Comparison of ENCODE assay signal across 8 cellular contexts in the genomic region with DNA sequence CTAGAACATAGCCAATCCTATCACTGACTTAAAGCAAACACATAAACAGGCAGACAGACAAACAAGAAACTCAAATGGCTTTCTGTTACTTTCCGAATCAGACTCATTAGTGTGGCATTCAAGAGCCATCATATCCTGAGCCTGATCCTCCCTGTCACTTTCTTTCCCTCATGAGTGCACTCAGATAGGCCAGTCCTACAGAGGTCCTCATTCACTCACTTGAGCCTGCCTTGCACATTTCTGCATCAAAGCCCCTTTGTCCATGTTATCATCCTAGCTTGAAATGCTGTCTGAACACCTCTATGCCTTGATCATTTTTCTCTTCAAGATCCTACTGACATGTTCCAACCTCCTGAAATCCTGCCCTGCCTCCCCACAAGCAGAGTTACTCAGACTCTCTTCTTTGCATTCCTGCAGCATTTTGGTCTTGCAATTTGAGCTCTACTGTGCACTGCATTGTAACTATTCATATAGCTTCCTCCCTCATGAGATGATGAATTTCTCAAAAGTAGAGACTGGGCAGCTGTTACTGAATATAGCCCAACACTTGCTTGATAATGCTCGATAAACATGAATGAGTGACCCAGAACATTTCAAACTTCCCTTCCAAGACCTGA.
A peak's percentile ranks its signal among the peaks of the same experiment; 100 is the strongest.
DNase-seq lines count a peak whose midpoint lies in the region; TF ChIP-seq lines count a peak whose summit lies in the region.

No MANE protein-coding gene starts in this region.

- TF ChIP-seq CTCF in GM20000 (IDR thresholded peaks at IDR 0.05; ENCODE audit: extremely low read depth, missing control alignments) (peak; percentile 7), fibroblast of the aortic adventitia (IDR thresholded peaks at IDR 0.05; ENCODE audit: insufficient read depth, low read length) (no peak)

- no peak overlapping the region for H3K4me3 ChIP-seq in fibroblast of the aortic adventitia (ENCODE audit: low read depth, low read length)

- DNase-seq in Ammon's horn (ENCODE audit: low spot score) (peak; percentile 53), GM20000 (ENCODE audit: low spot score) (peak; percentile 25), LHCN-M2 (ENCODE audit: low read depth) (peak; percentile 42), fibroblast of the aortic adventitia (ENCODE audit: low read depth) (peak; percentile 44), RPMI8226 (no peak), NOMO-1 (lab: John Stamatoyannopoulos, UW; ENCODE audit: unreplicated experiment in 2 of 2) (no peak), NCI-H1436 treated with DMSO at 0.1 percent for 48 hours (lab: John Stamatoyannopoulos, UW) (no peak), NCI-H1048 (lab: John Stamatoyannopoulos, UW) (no peak)

Comparison
In these comparisons a context has a peak if more than half of its experiments do, and no peak if none do; other contexts are left out.
1. DNase-seq: peak in Ammon's horn (single experiment), GM20000 (single experiment), LHCN-M2 (single experiment) and fibroblast of the aortic adventitia (single experiment); none in RPMI8226 (single experiment), NOMO-1 (0 of 2), NCI-H1436 treated with DMSO at 0.1 percent for 48 hours (single experiment) and NCI-H1048 (single experiment).